Comparison of ENCODE assay signal across 18 cellular contexts in genomic region chr5:133381041-133381440, GRCh38.
A peak's percentile ranks its signal among the peaks of the same experiment; 100 is the strongest.
DNase-seq lines count a peak whose midpoint lies in the region; ATAC-seq and TF ChIP-seq lines count a peak whose summit lies in the region.
"Had no signal": no experiment of that assay in that cellular context is flagged by ENCODE, and none has a peak within 500 bp of the region (broad histone marks: within the 10 kb centered on the region; RNA-seq: fewer than 3 reads in every experiment).

No MANE protein-coding gene starts in this region.

- ATAC-seq in activated CD8-positive, alpha-beta memory T cell treated with anti-CD3 and anti-CD28 coated beads, Interleukin-2, amount 10 ng/mL, durations not matched to agents 7 days and 5 days: no peak

- H3K9me3 ChIP-seq in testis: no peaks in the 10 kb centered on the region
- H3K9me3 ChIP-seq: HAP-1 had no signal

- no peak overlapping the region for H3K4me3 Mint-ChIP-seq in activated CD8-positive, alpha-beta memory T cell treated with anti-CD3 and anti-CD28 coated beads, Interleukin-2, amount 10 ng/mL, durations not matched to agents 7 days and 5 days
- H3K4me3 Mint-ChIP-seq: CD4-positive, CD25-positive, alpha-beta regulatory T cell; CD8-positive, alpha-beta memory T cell had no signal

- no peak overlapping the region for H3K4me3 ChIP-seq in testis
- H3K4me3 ChIP-seq: GM23248, HAP-1 had no signal

- DNase-seq in activated CD8-positive, alpha-beta memory T cell treated with anti-CD3 and anti-CD28 coated beads, Interleukin-2, amount 10 ng/mL, durations not matched to agents 7 days and 5 days: peak; percentile 11
- DNase-seq in activated CD8-positive, alpha-beta memory T cell treated with anti-CD3 and anti-CD28 coated beads, Interleukin-2, amount 50 U/mL, for 48 hours: no peak
- DNase-seq in caudate nucleus (lab: John Stamatoyannopoulos, UW) (no peak), testis (peak; percentile 11), pons (ENCODE audit: low spot score) (no peak), cerebellum (ENCODE audit: low spot score) (no peak)
- DNase-seq: ACHN; BE2C; C1 segment of cervical spinal cord; CD4-positive, CD25-positive, alpha-beta regulatory T cell; CD8-positive, alpha-beta memory T cell; COR-L47; DMS153; DMS79; GDM1; GM23248; IMR-90 had no signal

- H3K36me3 ChIP-seq in testis (ENCODE audit: low read depth, missing control alignments): no peaks in the 10 kb centered on the region
- H3K36me3 ChIP-seq: BE2C, HAP-1 had no signal

- no peak overlapping the region for H3K27ac Mint-ChIP-seq in activated CD8-positive, alpha-beta memory T cell treated with anti-CD3 and anti-CD28 coated beads, Interleukin-2, amount 10 ng/mL, durations not matched to agents 7 days and 5 days
- H3K27ac Mint-ChIP-seq: CD8-positive, alpha-beta memory T cell had no signal

- peaks cover 48% of the 10 kb centered on the region for H3K27me3 Mint-ChIP-seq in activated CD8-positive, alpha-beta memory T cell treated with anti-CD3 and anti-CD28 coated beads, Interleukin-2, amount 10 ng/mL, durations not matched to agents 7 days and 5 days

- no peak for TF ChIP-seq POLR2A in testis (IDR thresholded peaks at IDR 0.05)

- H3K4me1 Mint-ChIP-seq in activated CD8-positive, alpha-beta memory T cell treated with anti-CD3 and anti-CD28 coated beads, Interleukin-2, amount 10 ng/mL, durations not matched to agents 7 days and 5 days: no peaks in the 10 kb centered on the region
- H3K4me1 Mint-ChIP-seq: CD8-positive, alpha-beta memory T cell had no signal

- no peaks in the 10 kb centered on the region for H3K36me3 Mint-ChIP-seq in activated CD8-positive, alpha-beta memory T cell treated with anti-CD3 and anti-CD28 coated beads, Interleukin-2, amount 10 ng/mL, durations not matched to agents 7 days and 5 days
- H3K36me3 Mint-ChIP-seq: CD4-positive, CD25-positive, alpha-beta regulatory T cell had no signal

- peak overlapping the region; percentile 44 for H3K27ac ChIP-seq in caudate nucleus (ENCODE audit: low read depth, low read length)
- H3K27ac ChIP-seq in testis: no peak overlapping the region
- H3K27ac ChIP-seq: GM23248 had no signal

- no peaks in the 10 kb centered on the region for H3K27me3 ChIP-seq in testis
- H3K27me3 ChIP-seq: BE2C had no signal

- H3K9me3 Mint-ChIP-seq in activated CD8-positive, alpha-beta memory T cell treated with anti-CD3 and anti-CD28 coated beads, Interleukin-2, amount 10 ng/mL, durations not matched to agents 7 days and 5 days (ENCODE audit: low read depth): peaks cover 9% of the 10 kb centered on the region

- CTCF ChIA-PET in activated CD8-positive, alpha-beta memory T cell treated with anti-CD3 and anti-CD28 coated beads, Interleukin-2, amount 10 ng/mL, durations not matched to agents 7 days and 5 days (lab: Charles Lee): no interaction called here

- TF ChIP-seq CTCF in testis (IDR thresholded peaks at IDR 0.05): no peak

- H3K4me1 ChIP-seq in testis: no peaks in the 10 kb centered on the region
- H3K4me1 ChIP-seq: BE2C had no signal

- WGBS in testis, 2 donors: 64 to 81% methylated on average over 3 of the region's 3 CpGs

- intact Hi-C loops in testis (cut with DNase I; ENCODE audit: low total_unique reads): no loop called here

Comparison
In these comparisons a context has a peak if more than half of its experiments do, and no peak if none do; other contexts are left out.
1. DNase-seq: peak in activated CD8-positive, alpha-beta memory T cell treated with anti-CD3 and anti-CD28 coated beads, Interleukin-2, amount 10 ng/mL, durations not matched to agents 7 days and 5 days (single experiment) and testis (single experiment); none in activated CD8-positive, alpha-beta memory T cell treated with anti-CD3 and anti-CD28 coated beads, Interleukin-2, amount 50 U/mL, for 48 hours (single experiment), caudate nucleus (0 of 61), pons (single experiment) and cerebellum (single experiment).